In the genomic region with DNA sequence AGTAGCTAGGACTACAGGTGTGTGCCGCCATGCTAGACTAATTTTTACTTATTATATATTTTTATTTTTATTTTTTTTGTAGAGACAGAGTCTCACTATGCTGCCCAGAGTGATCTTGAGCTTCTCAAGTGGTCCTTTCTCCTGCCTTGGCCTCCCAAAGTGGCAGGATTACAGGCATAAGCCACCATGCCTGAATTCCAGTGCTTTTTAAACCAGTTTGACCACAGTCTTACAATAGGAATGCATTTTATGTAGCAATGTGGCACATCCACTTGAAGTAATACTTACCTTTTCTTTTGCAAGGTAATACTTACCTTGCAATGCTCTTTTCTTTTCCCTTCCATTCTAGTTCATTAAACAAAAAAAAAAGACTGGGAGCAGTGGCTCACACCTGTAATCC, we compare ENCODE assay signal across 20 cellular contexts.
"Had no signal": no experiment of that assay in that cellular context is flagged by ENCODE, and none has a peak within 500 bp of the region (broad histone marks: within the 10 kb centered on the region; RNA-seq: fewer than 3 reads in every experiment).

No MANE protein-coding gene starts in this region.

- H3K27ac Mint-ChIP-seq: activated naive CD8-positive, alpha-beta T cell treated with anti-CD3 and anti-CD28 coated beads, Interleukin-2, amount 10 ng/mL, durations not matched to agents 7 days and 5 days; activated T-helper 1 cell treated with anti-CD3 and anti-CD28 coated beads, Interleukin-12 subunit alpha, Interleukin-12 subunit beta, Interleukin-2, Interleukin-4 antibody, amounts not matched to agents 30 ng/mL and 10 ng/mL and 1 ng/mL, durations not matched to agents 14 hours and 24 hours and 36 hours; effector memory CD8-positive, alpha-beta T cell; mesothelial cell of epicardium; nephron progenitor cell; stimulated activated naive B cell treated with anti-CD40 and anti-IgM and Interleukin-4, amounts not matched to agents 10 μg/mL and 1 μg/mL and 100 μg/mL, for 72 hours had no signal

- H3K9me3 Mint-ChIP-seq: activated naive CD8-positive, alpha-beta T cell treated with anti-CD3 and anti-CD28 coated beads, Interleukin-2, amount 10 ng/mL, durations not matched to agents 7 days and 5 days; effector memory CD8-positive, alpha-beta T cell; nephron progenitor cell; stimulated activated naive B cell treated with anti-CD40 and anti-IgM and Interleukin-4, amounts not matched to agents 10 μg/mL and 1 μg/mL and 100 μg/mL, for 72 hours had no signal

- H3K27ac ChIP-seq: hepatocyte, right atrium auricular region, tibial nerve had no signal

- H3K4me3 Mint-ChIP-seq: activated naive CD8-positive, alpha-beta T cell treated with anti-CD3 and anti-CD28 coated beads, Interleukin-2, amount 10 ng/mL, durations not matched to agents 7 days and 5 days; activated T-helper 1 cell treated with anti-CD3 and anti-CD28 coated beads, Interleukin-12 subunit alpha, Interleukin-12 subunit beta, Interleukin-2, Interleukin-4 antibody, amounts not matched to agents 30 ng/mL and 10 ng/mL and 1 ng/mL, durations not matched to agents 14 hours and 24 hours and 36 hours; effector memory CD8-positive, alpha-beta T cell; mesothelial cell of epicardium; nephron progenitor cell; stimulated activated naive B cell treated with anti-CD40 and anti-IgM and Interleukin-4, amounts not matched to agents 10 μg/mL and 1 μg/mL and 100 μg/mL, for 72 hours had no signal

- H3K4me1 Mint-ChIP-seq: activated naive CD8-positive, alpha-beta T cell treated with anti-CD3 and anti-CD28 coated beads, Interleukin-2, amount 10 ng/mL, durations not matched to agents 7 days and 5 days; mesothelial cell of epicardium had no signal

- H3K27me3 Mint-ChIP-seq: effector memory CD8-positive, alpha-beta T cell; stimulated activated naive B cell treated with anti-CD40 and anti-IgM and Interleukin-4, amounts not matched to agents 10 μg/mL and 1 μg/mL and 100 μg/mL, for 72 hours had no signal

- H3K36me3 Mint-ChIP-seq: activated naive CD8-positive, alpha-beta T cell treated with anti-CD3 and anti-CD28 coated beads, Interleukin-2, amount 10 ng/mL, durations not matched to agents 7 days and 5 days; mesothelial cell of epicardium; stimulated activated naive B cell treated with anti-CD40 and anti-IgM and Interleukin-4, amounts not matched to agents 10 μg/mL and 1 μg/mL and 100 μg/mL, for 72 hours had no signal

- H3K4me1 ChIP-seq: right atrium auricular region, tibial nerve had no signal

- ATAC-seq: effector memory CD8-positive, alpha-beta T cell; left ventricle myocardium superior; stimulated activated naive B cell treated with anti-CD40 and anti-IgM and Interleukin-4, amounts not matched to agents 10 μg/mL and 1 μg/mL and 100 μg/mL, for 72 hours had no signal

- DNase-seq: activated CD4-positive, alpha-beta T cell treated with anti-CD3 and anti-CD28 coated beads, Interleukin-2, amount 50 U/mL, for 1 hour; activated CD8-positive, alpha-beta memory T cell treated with anti-CD3 and anti-CD28 coated beads for 24 hours; activated naive CD4-positive, alpha-beta T cell; activated naive CD8-positive, alpha-beta T cell treated with anti-CD3 and anti-CD28 coated beads, Interleukin-2, amount 10 ng/mL, durations not matched to agents 7 days and 5 days; anterior cingulate cortex; effector memory CD8-positive, alpha-beta T cell; kidney; left ventricle myocardium superior; nephron progenitor cell; occipital lobe; stimulated activated CD4-positive, alpha-beta T cell treated with anti-CD3 and anti-CD28 coated beads, Interleukin-15, amount 100 ng/mL, for 24 hours; stimulated activated CD4-positive, alpha-beta T cell treated with anti-CD3 and anti-CD28 coated beads, Interleukin-4, amount 100 ng/mL, for 1 hour; stimulated activated naive B cell treated with anti-CD40 and anti-IgM and Interleukin-4, amounts not matched to agents 10 μg/mL and 1 μg/mL and 100 μg/mL, for 72 hours; T-helper 1 cell; T1000 had no signal

- H3K4me3 ChIP-seq: hepatocyte, right atrium auricular region, tibial nerve had no signal

- H3K27me3 ChIP-seq: hepatocyte, right atrium auricular region, tibial nerve had no signal

- H3K9me3 ChIP-seq: right atrium auricular region, tibial nerve had no signal

- H3K36me3 ChIP-seq: right atrium auricular region, tibial nerve had no signal
